9 cellular contexts compared by ENCODE assay signal in genomic region chr11:61962213-61963015, GRCh38. TPM values are rescaled to one million over a fixed set of nuclear protein-coding genes. Genes with fewer than 3 reads are reported as not detected.
A peak's percentile ranks its signal among the peaks of the same experiment; 100 is the strongest.
DNase-seq lines count a peak whose midpoint lies in the region; ATAC-seq and TF ChIP-seq lines count a peak whose summit lies in the region.
"Had no signal": no experiment of that assay in that cellular context is flagged by ENCODE, and none has a peak within 500 bp of the region (broad histone marks: within the 10 kb centered on the region; RNA-seq: fewer than 3 reads in every experiment).

No MANE protein-coding gene starts in this region.

- WGBS in gastroesophageal sphincter (ENCODE audit: low coverage in 1 of 2), 2 donors, result 81% methylated on average over 6 of the region's 12 CpGs; no CpG with 5 or more reads in 1 of the 2 donors

- peaks cover 0 to 60% of the 10 kb centered on the region in 2 donors for H3K36me3 ChIP-seq in gastroesophageal sphincter
- H3K36me3 ChIP-seq in thoracic aorta, result peaks cover 23% of the 10 kb centered on the region
- peaks cover 17% of the 10 kb centered on the region for H3K36me3 ChIP-seq in Karpas-422 (ENCODE audit: insufficient read depth, low read length)

- H3K9me3 ChIP-seq in gastroesophageal sphincter (no peaks in the 10 kb centered on the region), thoracic aorta (no peaks in the 10 kb centered on the region), Karpas-422 (ENCODE audit: low read length) (no peaks in the 10 kb centered on the region)

- H2AFZ ChIP-seq in Karpas-422 (ENCODE audit: low read length), result no peak overlapping the region

- no peaks in the 10 kb centered on the region for H3K9me2 ChIP-seq in Karpas-422 (replicated peaks; ENCODE audit: insufficient read depth, low read length)

- TF ChIP-seq CTCF in gastroesophageal sphincter (IDR thresholded peaks at IDR 0.05), result no peak
- no peak for TF ChIP-seq CTCF in thoracic aorta (IDR thresholded peaks at IDR 0.05)

- H3K9ac ChIP-seq in Karpas-422 (ENCODE audit: low read length), result no peak overlapping the region

- H3K27ac ChIP-seq in gastroesophageal sphincter (peak overlapping the region in 3 of 4 donors; percentile 91 to 99 (median 99)), thoracic aorta (peak overlapping the region; percentile 52 to 99), Karpas-422 (ENCODE audit: low read length) (no peak overlapping the region)

- H3K4me3 ChIP-seq in gastroesophageal sphincter, result peak overlapping the region in 1 of 2 donors; percentile 92
- H3K4me3 ChIP-seq in thoracic aorta, result no peak overlapping the region
- H3K4me3 ChIP-seq in Karpas-422 (ENCODE audit: low read length), result no peak overlapping the region

- no peak overlapping the region for H3K4me2 ChIP-seq in Karpas-422 (ENCODE audit: low read depth, low read length, poor library complexity, severe bottlenecking)

- no peak for TF ChIP-seq POLR2A in gastroesophageal sphincter (IDR thresholded peaks at IDR 0.05)

- no peak for TF ChIP-seq EP300 in gastroesophageal sphincter (IDR thresholded peaks at IDR 0.05)

- peak; percentile 39 for DNase-seq in activated T-cell treated with anti-CD3 and anti-CD28 coated beads, Interleukin-2, amount 50 U/mL, for 1 hour
- DNase-seq in activated T-cell treated with anti-CD3 and anti-CD28 coated beads for 4 hours (no peak), thoracic aorta (ENCODE audit: low spot score) (no peak), Karpas-422 (no peak), NCI-H1694 treated with DMSO at 0.1 percent for 48 hours (lab: John Stamatoyannopoulos, UW) (no peak)
- DNase-seq: activated naive CD4-positive, alpha-beta T cell treated with anti-CD3 and anti-CD28 coated beads, Interleukin-2, amount 50 U/mL, for 16 hours; GOT3; NCI-H345 had no signal

- H3K4me1 ChIP-seq in gastroesophageal sphincter (peaks cover 0 to 56% (median 12%) of the 10 kb centered on the region in 3 donors), thoracic aorta (ENCODE audit: control insufficient read depth in 1 of 2, low read depth in 2 of 2) (peaks cover 20 to 48% of the 10 kb centered on the region in 2 donors), Karpas-422 (ENCODE audit: low read length) (peaks cover 33% of the 10 kb centered on the region)

- H4K20me1 ChIP-seq in Karpas-422 (ENCODE audit: insufficient read depth, low read depth, low read length), result peaks cover 28% of the 10 kb centered on the region

- ATAC-seq in gastroesophageal sphincter (no peak), thoracic aorta (ENCODE audit: insufficient number of reproducible peaks, low FRiP score, low read depth) (no peak)

- H3K27me3 ChIP-seq in gastroesophageal sphincter, result no peaks in the 10 kb centered on the region
- H3K27me3 ChIP-seq in thoracic aorta (replicated peaks; ENCODE audit: insufficient read depth), result no peaks in the 10 kb centered on the region
- no peaks in the 10 kb centered on the region for H3K27me3 ChIP-seq in Karpas-422 (ENCODE audit: low read length)

- H3K79me2 ChIP-seq in Karpas-422 (ENCODE audit: low read length), result peaks cover 10% of the 10 kb centered on the region

RNA-seq across cellular contexts. Expression of gene FTH1, which starts 5.0 kb away (rescaled TPM):
- total RNA-seq in gastroesophageal sphincter (1,000 to 10,000 TPM; 1,945 to 2,292 (median 2,070) TPM), thoracic aorta (1,000 to 10,000 TPM; 1,820 to 2,025 TPM)
- 209 and 392 TPM in 2 replicates for total RNA-seq in Karpas-422 (2014; rRNA removed; shearing (Covaris generic); ENCODE audit: low replicate concordance)

RNA-seq across cellular contexts. Expression of gene BEST1, which starts 12.3 kb away (rescaled TPM):
- total RNA-seq in gastroesophageal sphincter (1 to 10 TPM; 3.0 to 4.0 (median 3.4) TPM), thoracic aorta (1 to 10 TPM; 4.7 to 8.0 TPM)
- total RNA-seq in Karpas-422 (2014; rRNA removed; shearing (Covaris generic); ENCODE audit: low replicate concordance), result 1.7 and 1.9 TPM in 2 replicates

RNA-seq across cellular contexts. Expression of gene RAB3IL1, which starts 45.0 kb away (rescaled TPM):
- total RNA-seq in gastroesophageal sphincter, result 10 to 100 TPM; 11.5 to 22.1 (median 14.7) TPM
- 10 to 100 TPM; 20.8 to 45.4 TPM for total RNA-seq in thoracic aorta
- total RNA-seq in Karpas-422 (2014; rRNA removed; shearing (Covaris generic); ENCODE audit: low replicate concordance), result not detected in 2 replicates

Comparison
In these comparisons a context has a peak if more than half of its experiments do, and no peak if none do; other contexts are left out.
1. RNA of gene RAB3IL1, which starts 45.0 kb away (total RNA-seq): 20.8 to 45.4 TPM in thoracic aorta and 11.5 to 22.1 TPM in gastroesophageal sphincter; not detected in Karpas-422; every median in the first group is over 10 times any median in the second.